15 cellular contexts compared by ENCODE assay signal in genomic region chr3:187263270-187263669, GRCh38. TPM values are rescaled to one million over a fixed set of nuclear protein-coding genes. Genes with fewer than 3 reads are reported as not detected.
DNase-seq lines count a peak whose midpoint lies in the region; ATAC-seq, FAIRE-seq and TF ChIP-seq lines count a peak whose summit lies in the region.
"Had no signal": no experiment of that assay in that cellular context is flagged by ENCODE, and none has a peak within 500 bp of the region (broad histone marks: within the 10 kb centered on the region; RNA-seq: fewer than 3 reads in every experiment).

No MANE protein-coding gene starts in this region.

- CTCF ChIA-PET in endothelial cell of umbilical vein (lab: Charles Lee): interaction anchor here (1.1 to 5.1 kb wide), 3 partner anchors 12 to 416 kb away, joined by 4 to 23 read pairs (median 7); no protein-coding TSS in a partner anchor

- no peaks in the 10 kb centered on the region for H3K79me2 ChIP-seq in endothelial cell of umbilical vein (ENCODE audit: control insufficient read depth, insufficient read depth, low read length)

- peak; percentile 18 for ATAC-seq in mucosa of descending colon
- ATAC-seq: activated CD4-positive, alpha-beta T cell treated with anti-CD3 and anti-CD28 coated beads for 36 hours had no signal

- no peaks in the 10 kb centered on the region for H4K20me1 ChIP-seq in endothelial cell of umbilical vein (replicated peaks; ENCODE audit: control insufficient read depth, extremely low read depth, insufficient read depth, low read length)

- no peaks in the 10 kb centered on the region for H3K9me1 ChIP-seq in endothelial cell of umbilical vein (replicated peaks; ENCODE audit: control insufficient read depth, extremely low read depth, insufficient read depth, low read length)

- H3K4me1 ChIP-seq in endothelial cell of umbilical vein (ENCODE audit: control insufficient read depth, extremely low read depth, insufficient read depth, low read length): peaks cover 32% of the 10 kb centered on the region
- no peaks in the 10 kb centered on the region for H3K4me1 ChIP-seq in mucosa of descending colon (ENCODE audit: low read depth)
- H3K4me1 ChIP-seq in transverse colon: peaks cover 6 to 26% (median 12%) of the 10 kb centered on the region in 4 donors

- TF ChIP-seq CTCF in endothelial cell of umbilical vein (IDR thresholded peaks at IDR 0.05; ENCODE audit: extremely low read depth in 1 of 2, insufficient read depth in 1 of 2, low read depth in 1 of 2, low read length in 2 of 2) (no peak), mucosa of descending colon (IDR thresholded peaks at IDR 0.05) (no peak), transverse colon (IDR thresholded peaks at IDR 0.05) (no peak)

- POLR2A ChIA-PET in endothelial cell of umbilical vein (lab: Charles Lee): no interaction called here

- no peaks in the 10 kb centered on the region for H3K36me3 ChIP-seq in endothelial cell of umbilical vein (ENCODE audit: control insufficient read depth in 2 of 2, extremely low read depth in 1 of 2, insufficient read depth in 2 of 2, low read length in 2 of 2)
- no peaks in the 10 kb centered on the region for H3K36me3 ChIP-seq in mucosa of descending colon (ENCODE audit: low read depth)
- H3K36me3 ChIP-seq in transverse colon: no peaks in the 10 kb centered on the region

- H3K4me2 ChIP-seq in endothelial cell of umbilical vein (ENCODE audit: insufficient read depth, low read length): no peak overlapping the region

- H3K4me3 ChIP-seq in endothelial cell of umbilical vein (replicated peaks in 1 of 3; ENCODE audit: insufficient read depth in 1 of 3, low read depth in 1 of 3, low read length in 3 of 3): no peak overlapping the region
- H3K4me3 ChIP-seq in mucosa of descending colon: no peak overlapping the region
- H3K4me3 ChIP-seq in transverse colon: no peak overlapping the region

- FAIRE-seq in endothelial cell of umbilical vein (lab: Jason Lieb, UNC) (no peak), GM19239 (lab: Jason Lieb, UNC) (no peak)

- H3K27me3 ChIP-seq in endothelial cell of umbilical vein (ENCODE audit: control insufficient read depth in 2 of 2, insufficient read depth in 2 of 2, low read length in 2 of 2) (no peaks in the 10 kb centered on the region), transverse colon (no peaks in the 10 kb centered on the region)

- H3K9ac ChIP-seq in endothelial cell of umbilical vein (replicated peaks; ENCODE audit: extremely low read depth, insufficient read depth, low read length): no peak overlapping the region

- H3K9me3 ChIP-seq in endothelial cell of umbilical vein (replicated peaks; ENCODE audit: control insufficient read depth, insufficient read depth, low read length): no peaks in the 10 kb centered on the region
- no peaks in the 10 kb centered on the region for H3K9me3 ChIP-seq in mucosa of descending colon
- H3K9me3 ChIP-seq in transverse colon: no peaks in the 10 kb centered on the region

- DNase-seq in M059J (ENCODE audit: low read depth): peak; percentile 68
- DNase-seq in endothelial cell of umbilical vein (ENCODE audit: low read depth, low spot score): peak; percentile 30
- no peak for DNase-seq in mucosa of descending colon
- DNase-seq in transverse colon: no peak
- DNase-seq in NCI-H1417 (lab: John Stamatoyannopoulos, UW): no peak
- no peak for DNase-seq in posterior vena cava (ENCODE audit: low spot score)
- DNase-seq in GM19239 (ENCODE audit: insufficient read length, low spot score): no peak
- DNase-seq: activated CD4-positive, alpha-beta T cell treated with anti-CD3 and anti-CD28 coated beads for 36 hours; activated naive CD4-positive, alpha-beta T cell treated with anti-CD3 and anti-CD28 coated beads, Interleukin-2, amount 50 U/mL, for 16 hours; cerebellar nuclear complex; mammary epithelial cell; NCI-H2171; nucleus accumbens; stimulated activated CD4-positive, alpha-beta T cell treated with anti-CD3 and anti-CD28 coated beads, Interleukin-1b, Interleukin-23, amount 100 ng/mL, for 48 hours had no signal

- intact Hi-C loops in endothelial cell of umbilical vein (cut with micrococcal nuclease) (no loop called here), mucosa of descending colon (cut with DNase I, micrococcal nuclease) (no loop called here), transverse colon (cut with DNase I; ENCODE audit: low total_unique reads) (no loop called here), posterior vena cava (cut with DNase I) (loop anchor here in 1 of 2 donors (10.0 kb wide), 1 partner anchor 978 kb away; no protein-coding TSS in a partner anchor)

- no peak overlapping the region for H2AFZ ChIP-seq in endothelial cell of umbilical vein (ENCODE audit: low read depth, low read length)

- BruUV-seq in endothelial cell of umbilical vein (replicated peaks; lab: Mats Ljungman, UMichigan): no TSS peak

- H3K27ac ChIP-seq in endothelial cell of umbilical vein (ENCODE audit: insufficient read depth, low read depth, low read length) (peak overlapping the region; percentile 13), transverse colon (peak overlapping the region; percentile 50 to 60 (median 56))

- dilution Hi-C loops in endothelial cell of umbilical vein (cut with MboI; ENCODE audit: extremely low pct_ligation_motif_present, low sequenced_read_pairs): no loop called here

- no peak for TF ChIP-seq POLR2A in endothelial cell of umbilical vein (IDR thresholded peaks at IDR 0.05; ENCODE audit: low read depth, low read length)
- TF ChIP-seq POLR2A in transverse colon (IDR thresholded peaks at IDR 0.05): no peak

- in situ Hi-C loops in transverse colon (cut with MboI; ENCODE audit: low pct_ligation_motif_present in 1 of 4, low pct_unique_long_range_greater_than_20kb in 1 of 4, low sequenced_read_pairs in 3 of 4): no loop called here

- no peak for TF ChIP-seq EP300 in transverse colon (IDR thresholded peaks at IDR 0.05; ENCODE audit: low read depth)

TF ChIP-seq in endothelial cell of umbilical vein, 7 proteins besides CTCF, POLR2A, EP300 and RAD21:
- no peak for TF ChIP-seq MYC (IDR thresholded peaks at IDR 0.05; ENCODE audit: low read depth, low read length)
- TF ChIP-seq MAX (IDR thresholded peaks at IDR 0.05; ENCODE audit: insufficient read depth, insufficient read length): no peak
- TF ChIP-seq JUN (IDR thresholded peaks at IDR 0.05; ENCODE audit: borderline replicate concordance, insufficient read depth, insufficient read length, low read depth): no peak
- TF ChIP-seq EZH2 (IDR thresholded peaks at IDR 0.05; ENCODE audit: borderline replicate concordance, low read depth, low read length, severe bottlenecking): no peak
- no peak for TF ChIP-seq FOS (IDR thresholded peaks at IDR 0.05; ENCODE audit: borderline replicate concordance, insufficient read depth, low read length)
- TF ChIP-seq POLR2AphosphoS5 (IDR thresholded peaks at IDR 0.05; ENCODE audit: insufficient read depth, low read depth, low read length): no peak
- no peak for TF ChIP-seq GATA2 (IDR thresholded peaks at IDR 0.05; ENCODE audit: insufficient read depth, insufficient read length, low read depth, low read length)

RNA-seq across cellular contexts. Expression of gene MASP1, which starts 28.3 kb away (rescaled TPM):
- total RNA-seq in M059J (2014; rRNA removed; shearing (Covaris generic)): 1.2 and 3.3 TPM in 2 replicates
- total RNA-seq in endothelial cell of umbilical vein (0.31 TPM in 1 of 2 replicates, not detected in the other), mucosa of descending colon (10 to 100 TPM in 1 of 3 donors, 1 to 10 TPM in 2; 4.5 to 70.1 (median 9.7) TPM), transverse colon (10 to 100 TPM in 2 of 4 donors, 1 to 10 TPM in 2; 4.5 to 45.2 (median 13.9) TPM), posterior vena cava (10 to 100 TPM; 13.9 to 21.1 TPM)
- polyA plus RNA-seq in endothelial cell of umbilical vein: 0.50 and 0.75 TPM in 2 replicates
- 0.31 and 0.79 TPM in 2 replicates for polyA plus RNA-seq in endothelial cell of umbilical vein (2011; cell fraction: cytosol; rRNA removed)
- polyA plus RNA-seq in endothelial cell of umbilical vein (2011; cell fraction: nucleus; rRNA removed): 0.22 and 0.43 TPM in 2 replicates
- 0.29 and 0.94 TPM in 2 replicates for polyA plus RNA-seq in endothelial cell of umbilical vein (2012)
- polyA minus RNA-seq in endothelial cell of umbilical vein: not detected in 2 replicates
- 6.9 TPM for polyA minus RNA-seq in endothelial cell of umbilical vein (2011; cell fraction: cytosol; rRNA and poly(A)+ RNA removed)
- 2.7 TPM in 1 of 2 replicates, not detected in the other for polyA minus RNA-seq in endothelial cell of umbilical vein (2011; cell fraction: nucleus; rRNA and poly(A)+ RNA removed)
- total RNA-seq: activated CD4-positive, alpha-beta T cell treated with anti-CD3 and anti-CD28 coated beads for 36 hours; epithelial cell of proximal tubule had no signal
- polyA plus RNA-seq: mammary epithelial cell had no signal

Comparison
In these comparisons a context has a peak if more than half of its experiments do, and no peak if none do; other contexts are left out.
1. DNase-seq: peak in M059J (single experiment) and endothelial cell of umbilical vein (single experiment); none in mucosa of descending colon (0 of 3), transverse colon (single experiment), NCI-H1417 (0 of 3), posterior vena cava (single experiment) and GM19239 (single experiment).